In the genomic region with DNA sequence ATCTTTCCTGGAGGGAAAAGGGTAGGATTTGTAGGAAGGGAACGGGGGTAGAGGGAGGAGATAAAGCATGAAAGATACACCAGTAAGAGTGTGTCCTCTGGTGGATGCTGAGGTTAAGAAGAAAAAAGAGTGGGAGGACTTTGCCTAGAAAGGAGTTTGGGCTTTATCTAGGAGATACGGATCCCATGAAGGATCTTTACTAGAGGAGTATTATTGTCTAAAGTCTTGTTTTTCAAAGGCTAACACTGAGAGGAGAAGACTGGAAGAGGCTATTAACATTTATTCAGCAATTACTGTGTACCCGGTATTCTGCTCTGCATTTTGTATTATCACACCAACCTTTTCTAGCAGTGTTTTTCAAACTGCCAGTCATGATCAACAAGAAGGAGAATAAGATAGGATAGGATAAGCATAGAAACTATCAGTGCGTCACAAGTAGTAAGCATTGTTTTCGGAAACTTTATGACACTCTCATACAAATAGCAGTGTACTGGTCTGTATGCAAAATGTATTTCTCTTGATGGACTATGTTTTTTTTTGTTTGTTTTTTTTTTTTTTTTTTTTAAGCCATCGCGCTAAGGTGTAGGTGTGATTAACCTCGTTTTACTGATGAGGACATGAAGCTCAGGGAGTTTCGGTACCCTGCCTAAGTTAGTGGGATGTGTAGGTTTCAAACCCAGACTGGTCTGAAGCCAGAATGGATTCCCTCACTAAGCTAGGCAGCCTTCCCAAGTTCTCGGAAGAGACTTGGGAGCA, we compare ENCODE assay signal across 9 cellular contexts. TPM values are rescaled to one million over a fixed set of nuclear protein-coding genes. Genes with fewer than 3 reads are reported as not detected.
DNase-seq lines count a peak whose midpoint lies in the region; ATAC-seq and TF ChIP-seq lines count a peak whose summit lies in the region.
"Had no signal": no experiment of that assay in that cellular context is flagged by ENCODE, and none has a peak within 500 bp of the region (broad histone marks: within the 10 kb centered on the region; RNA-seq: fewer than 3 reads in every experiment).

No MANE protein-coding gene starts in this region.

- H3K9me3 ChIP-seq in BE2C (no peaks in the 10 kb centered on the region), MM.1S (replicated peaks; ENCODE audit: insufficient read depth, low read length) (no peaks in the 10 kb centered on the region), duodenal mucosa (ENCODE audit: control insufficient read depth in 1 of 2, low read length in 2 of 2) (no peaks in the 10 kb centered on the region)

- no peak for DNase-seq in BE2C
- DNase-seq in MM.1S: no peak
- DNase-seq in natural killer cell: no peak
- DNase-seq in globus pallidus (ENCODE audit: low spot score): no peak
- DNase-seq in NCI-H128 (lab: John Stamatoyannopoulos, UW; ENCODE audit: unreplicated experiment): no peak
- no peak for DNase-seq in stimulated activated CD4-positive, alpha-beta T cell treated with anti-CD3 and anti-CD28 coated beads, Interleukin-12 subunit alpha, Interleukin-12 subunit beta, amount 100 ng/mL, for 4 hours

- H3K27ac Mint-ChIP-seq in natural killer cell: peak overlapping the region; percentile 95 to 97

- H3K9ac ChIP-seq in MM.1S (ENCODE audit: low read length) (peak overlapping the region; percentile 79), duodenal mucosa (ENCODE audit: low read depth in 1 of 2, low read length in 2 of 2) (peak overlapping the region; percentile 88 to 89)

- intact Hi-C loops in natural killer cell (cut with micrococcal nuclease): loop anchor here (1.0 to 5.0 kb wide), 3 partner anchors 47 to 117 kb away; a partner anchor contains a TSS

- H3K4me1 ChIP-seq in BE2C (no peaks in the 10 kb centered on the region), MM.1S (ENCODE audit: low read length) (peaks cover 32% of the 10 kb centered on the region), duodenal mucosa (ENCODE audit: control insufficient read depth in 1 of 2, insufficient read depth in 2 of 2, low read length in 2 of 2) (peaks cover 19 to 20% of the 10 kb centered on the region in 2 donors)

- peak overlapping the region; percentile 53; the same call in 1 of the 2 replicates for H3K27ac ChIP-seq in MM.1S (ENCODE audit: low read length)
- peak overlapping the region; percentile 80 for H3K27ac ChIP-seq in duodenal mucosa (ENCODE audit: low read depth, low read length)

- H3K36me3 ChIP-seq in BE2C: no peaks in the 10 kb centered on the region
- no peaks in the 10 kb centered on the region for H3K36me3 ChIP-seq in MM.1S (replicated peaks; ENCODE audit: insufficient read depth, low read length)
- H3K36me3 ChIP-seq in duodenal mucosa (ENCODE audit: control insufficient read depth in 1 of 2, insufficient read depth in 2 of 2, low read length in 2 of 2): peaks cover 0 to 11% of the 10 kb centered on the region in 2 donors

- H3K9me3 Mint-ChIP-seq in natural killer cell: no peaks in the 10 kb centered on the region

- H3K4me2 ChIP-seq in MM.1S (ENCODE audit: low read depth, low read length): peak overlapping the region; percentile 79

- H3K4me1 Mint-ChIP-seq in natural killer cell: peaks cover 45 to 47% of the 10 kb centered on the region in 2 donors

- no peaks in the 10 kb centered on the region for H4K20me1 ChIP-seq in MM.1S (ENCODE audit: insufficient read depth, low read length)

- peak overlapping the region; percentile 98 for H3K4me3 Mint-ChIP-seq in natural killer cell

- H3K27me3 Mint-ChIP-seq in natural killer cell (ENCODE audit: low read depth in 2 of 2): no peaks in the 10 kb centered on the region

- peaks cover 10% of the 10 kb centered on the region; the same call in 1 of the 2 replicates for H3F3A ChIP-seq in MM.1S (ENCODE audit: insufficient read depth, low read length)

- no peaks in the 10 kb centered on the region for H3K36me3 Mint-ChIP-seq in natural killer cell

- H3K79me2 ChIP-seq in MM.1S (ENCODE audit: low read length): peaks cover 39% of the 10 kb centered on the region

- H3K9me2 ChIP-seq in MM.1S (replicated peaks; ENCODE audit: insufficient read depth, low read length): no peaks in the 10 kb centered on the region

- H3K27me3 ChIP-seq in BE2C (peaks cover 4% of the 10 kb centered on the region; the same call in 1 of the 2 replicates), MM.1S (replicated peaks; ENCODE audit: insufficient read depth, low read length) (no peaks in the 10 kb centered on the region), duodenal mucosa (ENCODE audit: control insufficient read depth in 1 of 2, insufficient read depth in 2 of 2, low read length in 2 of 2) (no peaks in the 10 kb centered on the region)

- H2AFZ ChIP-seq in MM.1S (ENCODE audit: low read length): peak overlapping the region; percentile 72

- TF ChIP-seq CTCF in BE2C (IDR thresholded peaks at IDR 0.05; ENCODE audit: low read depth, low read length) (no peak), MM.1S (IDR thresholded peaks at IDR 0.05; ENCODE audit: low read length) (no peak), natural killer cell (IDR thresholded peaks at IDR 0.05) (no peak)

- H3K4me3 ChIP-seq in BE2C (ENCODE audit: low read depth, low read length) (peak overlapping the region; percentile 95), MM.1S (ENCODE audit: low read length) (peak overlapping the region; percentile 86), duodenal mucosa (ENCODE audit: low read depth in 1 of 2, low read length in 2 of 2) (peak overlapping the region; percentile 83)

- no peak for ATAC-seq in natural killer cell
- no peak for ATAC-seq in HG03196 (IDR thresholded peaks at IDR 0.05; ENCODE audit: unreplicated experiment)

RNA-seq across cellular contexts. Expression of a gene that starts 1.4 kb away (rescaled TPM):
- 39.3 TPM for polyA plus RNA-seq in BE2C (2012; ENCODE audit: insufficient read depth, insufficient read length, low read depth)
- 10 to 100 TPM; 29.4 to 44.1 (median 33.1) TPM for total RNA-seq in natural killer cell

RNA-seq across cellular contexts. Expression of a gene that starts 43.7 kb away (rescaled TPM):
- 0.79 TPM for polyA plus RNA-seq in BE2C (2012; ENCODE audit: insufficient read depth, insufficient read length, low read depth)
- under 1 TPM in 2 of 3 donors, not detected in 1; 0.09 TPM for total RNA-seq in natural killer cell
- total RNA-seq: RPMI7951 had no signal

RNA-seq across cellular contexts. Expression of a gene that starts 46.7 kb away (rescaled TPM):
- polyA plus RNA-seq in BE2C (2012; ENCODE audit: insufficient read depth, insufficient read length, low read depth): 8.7 TPM
- total RNA-seq in natural killer cell: 10 to 100 TPM in 1 of 3 donors, 1 to 10 TPM in 2; 6.0 to 10.9 (median 9.3) TPM

RNA-seq across cellular contexts. Expression of a gene that starts 53.6 kb away (rescaled TPM):
- 41.0 TPM for polyA plus RNA-seq in BE2C (2012; ENCODE audit: insufficient read depth, insufficient read length, low read depth)
- total RNA-seq in natural killer cell: 10 to 100 TPM; 33.7 to 38.0 (median 35.7) TPM
